14 cellular contexts compared by ENCODE assay signal in the genomic region with DNA sequence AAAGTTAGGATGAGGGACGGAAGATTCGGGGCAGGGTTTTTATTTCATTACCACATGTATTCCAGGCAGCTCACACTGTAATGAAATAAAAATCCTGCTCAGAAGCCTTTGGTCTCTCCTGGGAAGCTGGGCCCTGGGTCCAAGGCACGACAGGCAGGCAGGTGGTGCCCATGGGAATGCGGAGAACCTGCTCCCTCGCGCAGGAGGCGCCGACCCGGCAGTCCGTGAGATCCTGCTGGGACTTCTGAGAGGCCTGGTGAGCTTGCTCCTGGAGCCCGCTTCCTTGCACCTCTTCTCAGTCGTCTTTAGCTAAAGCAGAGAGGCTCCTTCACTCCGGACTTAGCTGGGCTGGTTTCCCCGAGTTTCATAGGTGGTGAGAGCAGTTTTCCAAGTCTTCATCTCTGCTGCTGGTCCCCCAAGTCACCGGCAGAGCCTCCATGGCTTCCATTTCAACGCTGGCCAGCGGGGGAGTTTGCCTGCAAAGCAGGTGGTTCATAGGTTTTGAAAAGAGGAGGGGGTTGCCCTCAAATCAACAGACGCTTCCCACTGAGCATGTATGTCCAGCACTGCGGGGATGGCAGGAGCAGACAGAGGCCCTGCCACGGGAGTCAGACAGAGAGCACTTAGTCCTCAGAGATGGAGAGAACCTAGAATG. TPM values are rescaled to one million over a fixed set of nuclear protein-coding genes. Genes with fewer than 3 reads are reported as not detected.
"Had no signal": no experiment of that assay in that cellular context is flagged by ENCODE, and none has a peak within 500 bp of the region (broad histone marks: within the 10 kb centered on the region; RNA-seq: fewer than 3 reads in every experiment).

No MANE protein-coding gene starts in this region.

- H3K9me3 ChIP-seq: transverse colon had no signal

- H3K9me3 Mint-ChIP-seq: activated naive CD4-positive, alpha-beta T cell treated with anti-CD3 and anti-CD28 coated beads, Interleukin-2, amount 10 ng/mL, durations not matched to agents 7 days and 5 days; activated T-helper 2 cell treated with anti-CD3 and anti-CD28 coated beads, Interferon-gamma antibody, Interleukin-2, Interleukin-4, amounts not matched to agents 10 μg/mL and 5 μg/mL and 100 μg/mL, durations not matched to agents 14 hours and 24 hours and 36 hours; neural crest cell; stimulated activated naive B cell treated with anti-CD40 and anti-IgM and Interleukin-4, amounts not matched to agents 10 μg/mL and 1 μg/mL and 100 μg/mL, for 72 hours had no signal

- H3K4me3 ChIP-seq: cardiac muscle cell, transverse colon had no signal

- H3K4me1 Mint-ChIP-seq: activated naive CD4-positive, alpha-beta T cell treated with anti-CD3 and anti-CD28 coated beads, Interleukin-2, amount 10 ng/mL, durations not matched to agents 7 days and 5 days had no signal

- H3K27me3 Mint-ChIP-seq: activated naive CD4-positive, alpha-beta T cell treated with anti-CD3 and anti-CD28 coated beads, Interleukin-2, amount 10 ng/mL, durations not matched to agents 7 days and 5 days; stimulated activated naive B cell treated with anti-CD40 and anti-IgM and Interleukin-4, amounts not matched to agents 10 μg/mL and 1 μg/mL and 100 μg/mL, for 72 hours had no signal

- H3K27ac ChIP-seq: cardiac muscle cell, transverse colon had no signal

- DNase-seq: activated CD4-positive, alpha-beta T cell treated with anti-CD3 and anti-CD28 coated beads, Interleukin-2, amount 50 U/mL, for 48 hours; activated CD4-positive, CD25-positive, alpha-beta regulatory T cell treated with anti-CD3 and anti-CD28 coated beads, Interleukin-2, amount 50 U/mL, for 72 hours; activated naive CD4-positive, alpha-beta T cell treated with anti-CD3 and anti-CD28 coated beads, Interleukin-2, amount 10 ng/mL, durations not matched to agents 7 days and 5 days; hippocampal formation; left ventricle myocardium superior; stimulated activated CD4-positive, alpha-beta T cell treated with anti-CD3 and anti-CD28 coated beads, Interleukin-15, amount 100 ng/mL, for 24 hours; stimulated activated CD4-positive, alpha-beta T cell treated with anti-CD3 and anti-CD28 coated beads, Interleukin-4, amount 100 ng/mL, for 1 hour; stimulated activated naive B cell treated with anti-CD40 and anti-IgM and Interleukin-4, amounts not matched to agents 10 μg/mL and 1 μg/mL and 100 μg/mL, for 72 hours; T1000; transverse colon had no signal

- H3K27ac Mint-ChIP-seq: activated naive CD4-positive, alpha-beta T cell treated with anti-CD3 and anti-CD28 coated beads, Interleukin-2, amount 10 ng/mL, durations not matched to agents 7 days and 5 days; activated T-helper 2 cell treated with anti-CD3 and anti-CD28 coated beads, Interferon-gamma antibody, Interleukin-2, Interleukin-4, amounts not matched to agents 10 μg/mL and 5 μg/mL and 100 μg/mL, durations not matched to agents 14 hours and 24 hours and 36 hours; stimulated activated naive B cell treated with anti-CD40 and anti-IgM and Interleukin-4, amounts not matched to agents 10 μg/mL and 1 μg/mL and 100 μg/mL, for 72 hours had no signal

- H3K36me3 ChIP-seq: cardiac muscle cell, transverse colon had no signal

- ATAC-seq: esophagus mucosa; left ventricle myocardium superior; stimulated activated naive B cell treated with anti-CD40 and anti-IgM and Interleukin-4, amounts not matched to agents 10 μg/mL and 1 μg/mL and 100 μg/mL, for 72 hours had no signal

- H3K27me3 ChIP-seq: cardiac muscle cell, transverse colon had no signal

- H3K4me3 Mint-ChIP-seq: activated naive CD4-positive, alpha-beta T cell treated with anti-CD3 and anti-CD28 coated beads, Interleukin-2, amount 10 ng/mL, durations not matched to agents 7 days and 5 days; neural crest cell; stimulated activated naive B cell treated with anti-CD40 and anti-IgM and Interleukin-4, amounts not matched to agents 10 μg/mL and 1 μg/mL and 100 μg/mL, for 72 hours had no signal

RNA-seq across cellular contexts. Expression of a gene that starts 24.5 kb away (rescaled TPM):
- total RNA-seq: neural crest cell had no signal
